ENCODE assay signal across 8 cellular contexts in genomic region chr2:44087714-44088092, GRCh38.
DNase-seq lines count a peak whose midpoint lies in the region; ATAC-seq and TF ChIP-seq lines count a peak whose summit lies in the region.

No MANE protein-coding gene starts in this region.

- peak overlapping the region; percentile 56 to 70 for H3K27ac ChIP-seq in right atrium auricular region

- peaks cover 0 to 17% of the 10 kb centered on the region in 2 donors for H3K4me1 ChIP-seq in right atrium auricular region

- no peaks in the 10 kb centered on the region for H3K27me3 ChIP-seq in right atrium auricular region

- H3K36me3 ChIP-seq in right atrium auricular region: no peaks in the 10 kb centered on the region

- H3K4me3 Mint-ChIP-seq in T-helper 17 cell: peak overlapping the region; percentile 86

- DNase-seq in GM12865 (ENCODE audit: low read depth) (no peak), T-helper 17 cell (no peak), right atrium auricular region (ENCODE audit: low spot score) (no peak), sciatic nerve (ENCODE audit: low spot score) (no peak), NCI-H2227 treated with DMSO at 0.1 percent for 48 hours (lab: John Stamatoyannopoulos, UW) (no peak)

- H3K4me3 ChIP-seq in GM12865 (ENCODE audit: low read depth, low read length): peak overlapping the region; percentile 54; the same call in 1 of the 2 replicates
- peak overlapping the region; percentile 22 to 45 for H3K4me3 ChIP-seq in right atrium auricular region

- H3K27me3 Mint-ChIP-seq in T-helper 17 cell: no peaks in the 10 kb centered on the region

- no peaks in the 10 kb centered on the region for H3K36me3 Mint-ChIP-seq in T-helper 17 cell (ENCODE audit: low read depth)

- peaks cover 13% of the 10 kb centered on the region for H3K4me1 Mint-ChIP-seq in T-helper 17 cell

- ATAC-seq in T-helper 17 cell (no peak), sciatic nerve (peak; percentile 40), HG03095 (IDR thresholded peaks at IDR 0.05; ENCODE audit: unreplicated experiment) (no peak), GM18870 (IDR thresholded peaks at IDR 0.05; ENCODE audit: unreplicated experiment) (no peak), HG02938 (IDR thresholded peaks at IDR 0.05; ENCODE audit: unreplicated experiment) (no peak)

- H3K27ac Mint-ChIP-seq in T-helper 17 cell: peak overlapping the region; percentile 92

- TF ChIP-seq CTCF in GM12865 (IDR thresholded peaks at IDR 0.05; ENCODE audit: insufficient read depth, low read depth, low read length, missing control alignments) (no peak), right atrium auricular region (IDR thresholded peaks at IDR 0.05) (no peak)

- intact Hi-C loops in sciatic nerve (cut with DNase I): no loop called here

- no peaks in the 10 kb centered on the region for H3K9me3 ChIP-seq in T-helper 17 cell (ENCODE audit: control insufficient read depth, low read length, poor library complexity, severe bottlenecking)
- H3K9me3 ChIP-seq in right atrium auricular region: no peaks in the 10 kb centered on the region
